30 cellular contexts compared by ENCODE assay signal in the genomic region with DNA sequence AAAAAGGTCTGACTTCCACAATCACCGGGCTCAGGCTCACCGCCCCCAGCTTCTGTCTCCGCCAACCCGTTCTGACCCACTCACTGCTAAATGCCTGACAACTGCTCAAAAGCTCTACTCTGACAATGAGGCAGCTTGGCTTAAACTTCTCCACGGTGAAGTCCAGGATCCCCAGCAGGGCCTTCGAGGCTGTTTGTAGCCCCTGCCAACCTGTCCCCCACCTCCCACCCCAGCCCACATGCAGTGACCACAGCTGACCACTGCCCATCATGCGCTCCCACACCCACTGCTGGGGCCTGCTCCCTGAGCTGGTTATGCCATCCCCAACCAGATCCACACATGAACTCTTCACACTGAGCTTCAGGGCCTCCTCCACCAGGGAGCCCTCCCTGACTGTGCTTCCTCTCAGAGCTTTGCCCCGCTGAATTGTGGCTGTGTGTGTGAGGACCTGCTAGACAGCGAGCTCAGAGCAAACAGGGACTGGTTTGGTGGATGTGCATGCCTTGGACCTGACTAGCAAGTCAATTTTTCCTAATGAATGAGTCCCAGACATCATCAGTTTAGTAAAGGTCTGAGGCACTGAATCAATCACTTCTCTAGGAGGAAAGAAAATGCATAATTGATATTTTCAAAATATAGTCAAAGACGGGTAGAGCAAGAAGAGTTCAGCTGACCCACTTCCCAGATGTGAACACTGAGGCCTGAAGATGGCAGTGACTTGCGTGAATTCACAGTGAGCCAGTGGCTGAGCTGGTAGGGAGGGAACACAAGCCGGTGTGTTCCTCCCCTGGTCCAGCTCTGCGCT. TPM values are rescaled to one million over a fixed set of nuclear protein-coding genes. Genes with fewer than 3 reads are reported as not detected.
A peak's percentile ranks its signal among the peaks of the same experiment; 100 is the strongest.
DNase-seq lines count a peak whose midpoint lies in the region; ATAC-seq, FAIRE-seq and TF ChIP-seq lines count a peak whose summit lies in the region.
"Had no signal": no experiment of that assay in that cellular context is flagged by ENCODE, and none has a peak within 500 bp of the region (broad histone marks: within the 10 kb centered on the region; RNA-seq: fewer than 3 reads in every experiment).

No MANE protein-coding gene starts in this region.

- H3K9me3 ChIP-seq in heart right ventricle (no peaks in the 10 kb centered on the region), Peyer's patch (no peaks in the 10 kb centered on the region), kidney (ENCODE audit: control insufficient read depth in 1 of 2, low read length in 2 of 2) (no peaks in the 10 kb centered on the region), suprapubic skin (no peaks in the 10 kb centered on the region)
- H3K9me3 ChIP-seq: adrenal gland, gastrocnemius medialis, right lobe of liver had no signal

- WGBS in heart right ventricle, 2 donors = 85 to 90% methylated on average over 13 of the region's 13 CpGs
- WGBS in suprapubic skin = 89% methylated on average over 12 of the region's 13 CpGs

- H3K36me3 ChIP-seq in heart right ventricle (peaks cover 0 to 77% (median 7%) of the 10 kb centered on the region in 9 donors), Peyer's patch (no peaks in the 10 kb centered on the region), kidney (ENCODE audit: control insufficient read depth in 1 of 2, insufficient read depth in 2 of 2, low read length in 2 of 2) (peaks cover 0 to 25% of the 10 kb centered on the region in 2 donors), suprapubic skin (peaks cover 33% of the 10 kb centered on the region)
- H3K36me3 ChIP-seq: neural progenitor cell, right lobe of liver had no signal

- H3K27ac ChIP-seq in heart right ventricle = peak overlapping the region in 3 of 10 donors; percentile 15 to 29 (median 20)
- no peak overlapping the region for H3K27ac ChIP-seq in Peyer's patch
- H3K27ac ChIP-seq in kidney (ENCODE audit: low read depth in 2 of 2, low read length in 2 of 2) = no peak overlapping the region
- no peak overlapping the region for H3K27ac ChIP-seq in suprapubic skin
- H3K27ac ChIP-seq: neural progenitor cell, right lobe of liver, SK-N-MC had no signal

- intact Hi-C loops in Right ventricle myocardium inferior (cut with DNase I) = no loop called here
- intact Hi-C loops in heart right ventricle (cut with DNase I) = no loop called here
- intact Hi-C loops in kidney (cut with DNase I) = no loop called here

- DNase-seq in Right ventricle myocardium inferior (ENCODE audit: missing footprints) = peak; percentile 66
- DNase-seq in heart right ventricle = no peak
- peak in 2 of 3 donors; percentile 19 to 23 for DNase-seq in Peyer's patch
- peak; percentile 26 for DNase-seq in kidney
- DNase-seq in suprapubic skin (ENCODE audit: low spot score in 2 of 2) = peak; percentile 40 to 68
- no peak for DNase-seq in NCI-H2171 treated with DMSO at 0.1 percent for 48 hours (lab: John Stamatoyannopoulos, UW)
- DNase-seq in NCI-H1092 (lab: John Stamatoyannopoulos, UW) = no peak
- DNase-seq in stimulated activated CD4-positive, alpha-beta T cell treated with anti-CD3 and anti-CD28 coated beads, Interleukin-2, amount 100 ng/mL, for 24 hours = no peak
- DNase-seq: activated CD4-positive, alpha-beta T cell treated with anti-CD3 and anti-CD28 coated beads, Interleukin-2, amount 50 U/mL, for 48 hours; activated naive CD4-positive, alpha-beta T cell treated with anti-CD3 and anti-CD28 coated beads for 36 hours; CD4-positive, alpha-beta memory T cell; cerebellar nuclear complex; hippocampal formation; left colon; NCI-H187; NCI-H2171; NCI-H510A; RPMI8226 had no signal

- no peak overlapping the region for H3K9ac ChIP-seq in kidney (ENCODE audit: low read length in 2 of 2)
- H3K9ac ChIP-seq: neural progenitor cell had no signal

- peaks cover 13 to 82% (median 52%) of the 10 kb centered on the region in 9 donors for H3K4me1 ChIP-seq in heart right ventricle
- peaks cover 0 to 8% (median 6%) of the 10 kb centered on the region in 4 donors for H3K4me1 ChIP-seq in Peyer's patch
- peaks cover 9 to 13% of the 10 kb centered on the region in 2 donors for H3K4me1 ChIP-seq in kidney (ENCODE audit: control insufficient read depth in 1 of 2, insufficient read depth in 1 of 2, low read depth in 1 of 2, low read length in 2 of 2)
- H3K4me1 ChIP-seq in suprapubic skin = peaks cover 16% of the 10 kb centered on the region
- H3K4me1 ChIP-seq: adrenal gland, right lobe of liver had no signal

- ATAC-seq in Right ventricle myocardium inferior = no peak
- ATAC-seq in heart right ventricle = no peak
- ATAC-seq: activated CD4-positive, CD25-positive, alpha-beta regulatory T cell treated with anti-CD3 and anti-CD28 coated beads, Interleukin-2, amount 50 U/mL, for 24 hours; gastrocnemius medialis; GM23338; left colon; right lobe of liver; stimulated activated memory B cell treated with anti-CD40 and anti-IgM and Interleukin-4, amounts not matched to agents 10 μg/mL and 1 μg/mL and 100 μg/mL, for 72 hours had no signal

- TF ChIP-seq CTCF in heart right ventricle (IDR thresholded peaks at IDR 0.05) (no peak), Peyer's patch (IDR thresholded peaks at IDR 0.05) (no peak), kidney (IDR thresholded peaks at IDR 0.05; ENCODE audit: borderline replicate concordance, extremely low read depth, insufficient read depth) (no peak), suprapubic skin (IDR thresholded peaks at IDR 0.05) (no peak)

- no peak for TF ChIP-seq POLR2A in Peyer's patch (IDR thresholded peaks at IDR 0.05)
- TF ChIP-seq POLR2A in suprapubic skin (IDR thresholded peaks at IDR 0.05) = no peak

- H3K27me3 ChIP-seq in heart right ventricle (no peaks in the 10 kb centered on the region), Peyer's patch (no peaks in the 10 kb centered on the region), suprapubic skin (no peaks in the 10 kb centered on the region)
- H3K27me3 ChIP-seq: adrenal gland, gastrocnemius medialis, neural progenitor cell, right lobe of liver had no signal

- H3K4me3 ChIP-seq in heart right ventricle (no peak overlapping the region), Peyer's patch (no peak overlapping the region), kidney (ENCODE audit: low read length in 2 of 2) (no peak overlapping the region), suprapubic skin (no peak overlapping the region)
- H3K4me3 ChIP-seq: adrenal gland, gastrocnemius medialis, GM23338, neural progenitor cell, right lobe of liver, SK-N-MC had no signal

- no peak for TF ChIP-seq EP300 in suprapubic skin (IDR thresholded peaks at IDR 0.05)

- FAIRE-seq in kidney (lab: Jason Lieb, UNC) = no peak
- FAIRE-seq: endothelial cell of umbilical vein, GM18507, GM19239 had no signal

RNA-seq across cellular contexts. Expression of a gene that starts 7.7 kb away (rescaled TPM):
- total RNA-seq in Right ventricle myocardium inferior (32.5 TPM), heart right ventricle (10 to 100 TPM; 16.7 to 61.3 (median 31.5) TPM), Peyer's patch (10 to 100 TPM in 3 of 4 donors, 1 to 10 TPM in 1; 4.0 to 36.7 (median 23.0) TPM), kidney (136 TPM), suprapubic skin (10 to 100 TPM; 10.4 to 23.2 (median 17.5) TPM)
- polyA plus RNA-seq in heart right ventricle (100 to 1,000 TPM in 1 of 2 donors, 10 to 100 TPM in 1; 62.4 to 215 TPM), kidney (ENCODE audit: insufficient read depth, low read depth, low replicate concordance) (105 TPM)
- total RNA-seq: A172 had no signal

Comparison
In these comparisons a context has a peak if more than half of its experiments do, and no peak if none do; other contexts are left out.
1. DNase-seq: peak in Right ventricle myocardium inferior (single experiment), Peyer's patch (2 of 3), kidney (single experiment) and suprapubic skin (2 of 2); none in heart right ventricle (0 of 2), NCI-H2171 treated with DMSO at 0.1 percent for 48 hours (single experiment), NCI-H1092 (single experiment) and stimulated activated CD4-positive, alpha-beta T cell treated with anti-CD3 and anti-CD28 coated beads, Interleukin-2, amount 100 ng/mL, for 24 hours (0 of 2).